ENCODE assay signal across 18 cellular contexts in the genomic region with DNA sequence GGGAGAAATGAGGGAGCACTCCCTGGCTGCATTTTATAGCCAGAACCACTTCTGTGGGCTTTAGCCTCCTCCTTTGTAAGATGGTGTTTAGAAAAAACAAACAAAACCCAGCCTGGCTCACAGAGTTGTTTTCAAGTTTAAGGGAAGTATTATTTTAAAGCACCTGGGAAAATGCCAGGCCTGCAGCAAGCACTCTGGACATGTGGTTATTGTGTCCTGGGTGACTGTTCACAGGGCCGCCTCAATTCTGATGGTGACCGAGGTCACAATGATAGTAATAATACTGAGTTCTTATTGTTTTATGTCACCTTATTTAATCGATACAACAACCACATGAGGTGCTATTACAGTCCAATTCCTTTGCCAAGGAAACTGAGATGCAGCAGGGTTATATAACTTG. TPM values are rescaled to one million over a fixed set of nuclear protein-coding genes. Genes with fewer than 3 reads are reported as not detected.
DNase-seq lines count a peak whose midpoint lies in the region; ATAC-seq and TF ChIP-seq lines count a peak whose summit lies in the region.
"Had no signal": no experiment of that assay in that cellular context is flagged by ENCODE, and none has a peak within 500 bp of the region (broad histone marks: within the 10 kb centered on the region; RNA-seq: fewer than 3 reads in every experiment).

No MANE protein-coding gene starts in this region.

- TF ChIP-seq CTCF in RWPE1 (conservative IDR thresholded peaks at IDR 0.05; ENCODE audit: low read depth) (no peak), upper lobe of right lung (IDR thresholded peaks at IDR 0.05) (no peak)

- no peaks in the 10 kb centered on the region for H3K9me3 ChIP-seq in upper lobe of right lung
- H3K9me3 ChIP-seq: BLaER1 had no signal

- H3K27ac ChIP-seq in RWPE1 (peak overlapping the region; percentile 45; the same call in 1 of the 2 replicates), upper lobe of right lung (no peak overlapping the region)
- H3K27ac ChIP-seq: 22Rv1, BLaER1 had no signal

- intact Hi-C loops in posterior vena cava (cut with DNase I): no loop called here
- intact Hi-C loops in upper lobe of right lung (cut with DNase I): no loop called here

- no peaks in the 10 kb centered on the region for H3K4me1 ChIP-seq in upper lobe of right lung

- H3K36me3 ChIP-seq in upper lobe of right lung: no peaks in the 10 kb centered on the region
- H3K36me3 ChIP-seq: BLaER1 had no signal

- no peak for ATAC-seq in upper lobe of right lung
- ATAC-seq: GM12878, GM23338 had no signal

- CTCF ChIA-PET in RWPE1 (lab: Yijun Ruan, JAX): no interaction called here

- H3K4me3 ChIP-seq in upper lobe of right lung: no peak overlapping the region
- H3K4me3 ChIP-seq: BLaER1, GM12878, GM23338 had no signal

- POLR2A ChIA-PET in RWPE1 (lab: Yijun Ruan, JAX; ENCODE audit: low non-redundant PET): no interaction called here

- H3K27me3 ChIP-seq in upper lobe of right lung: no peaks in the 10 kb centered on the region
- H3K27me3 ChIP-seq: BLaER1 had no signal

- DNase-seq in RWPE1 (ENCODE audit: low spot score) (no peak), islet precursor cell (peak; percentile 14), posterior vena cava (ENCODE audit: low spot score) (peak; percentile 0), upper lobe of right lung (peak; percentile 5), NCI-H1048 (lab: John Stamatoyannopoulos, UW) (no peak), amniotic stem cell (lab: John Stamatoyannopoulos, UW) (no peak)
- no peak for DNase-seq in stimulated activated CD4-positive, alpha-beta T cell treated with anti-CD3 and anti-CD28 coated beads, Interleukin-2, amount 100 ng/mL, for 24 hours
- DNase-seq: Calu3; CD4-positive, alpha-beta memory T cell; DMS79 treated with DMSO at 0.1 percent for 48 hours; GF-D8; HCEC 1CT had no signal

RNA-seq across cellular contexts. Expression of a gene that starts 14.6 kb away (rescaled TPM):
- total RNA-seq in posterior vena cava (under 1 TPM; 0.28 to 0.29 TPM), upper lobe of right lung (not detected)
- total RNA-seq: A673; Calu3; CD4-positive, alpha-beta memory T cell; GM12878; GM23338 had no signal

RNA-seq across cellular contexts. Expression of a gene that starts 20.7 kb away (rescaled TPM):
- total RNA-seq in posterior vena cava (not detected), upper lobe of right lung (not detected)
- total RNA-seq: A673; Calu3; CD4-positive, alpha-beta memory T cell; GM12878; GM23338; HT-29 had no signal

Comparison
In these comparisons a context has a peak if more than half of its experiments do, and no peak if none do; other contexts are left out.
1. DNase-seq: peak in islet precursor cell (single experiment), posterior vena cava (single experiment) and upper lobe of right lung (single experiment); none in RWPE1 (single experiment), NCI-H1048 (single experiment), amniotic stem cell (single experiment) and stimulated activated CD4-positive, alpha-beta T cell treated with anti-CD3 and anti-CD28 coated beads, Interleukin-2, amount 100 ng/mL, for 24 hours (0 of 2).